Comparison of ENCODE assay signal across 8 cellular contexts in genomic region chr1:235067396-235068154, GRCh38.
A peak's percentile ranks its signal among the peaks of the same experiment; 100 is the strongest.
DNase-seq lines count a peak whose midpoint lies in the region; ATAC-seq and TF ChIP-seq lines count a peak whose summit lies in the region.

No MANE protein-coding gene starts in this region.

- no TSS peak for BruUV-seq in HCT116 (replicated peaks; lab: Mats Ljungman, UMichigan)

- H3K27ac ChIP-seq in HCT116 (ENCODE audit: low read depth, low read length) (peak overlapping the region; percentile 24; the same call in 1 of the 2 replicates), RWPE2 (ENCODE audit: poor library complexity, severe bottlenecking) (peak overlapping the region; percentile 94)

- H3K9ac ChIP-seq in HCT116 (ENCODE audit: low read length) = 0 out of 2 replicates have a peak overlapping the region, but pooled peaks have one; percentile 17

- H3K4me3 ChIP-seq in HCT116 (replicated peaks in 1 of 2; ENCODE audit: low read depth in 1 of 2, low read length in 2 of 2) (peak overlapping the region in 1 of 2 experiments; percentile 31; a peak in 2 of 4 replicates), RWPE2 (ENCODE audit: severe bottlenecking) (no peak overlapping the region), fibroblast of mammary gland (ENCODE audit: control insufficient read depth, low read depth, low read length) (no peak overlapping the region)

- ATAC-seq in HCT116 = peak; percentile 92
- ATAC-seq in RWPE2 (ENCODE audit: low read depth) = peak; percentile 87
- ATAC-seq in HG02970 (IDR thresholded peaks at IDR 0.05; ENCODE audit: low FRiP score, unreplicated experiment) = no peak
- ATAC-seq in HG03135 (IDR thresholded peaks at IDR 0.05; ENCODE audit: unreplicated experiment) = no peak

- no peak overlapping the region for H2AFZ ChIP-seq in HCT116 (ENCODE audit: low read depth, low read length, poor library complexity, severe bottlenecking)

- CTCF ChIA-PET in HCT116 (lab: Charles Lee) = interaction anchor here (1.2 kb wide), 1 partner anchor 16 kb away, joined by 3 read pairs; no protein-coding TSS in a partner anchor

- no peaks in the 10 kb centered on the region for H3K79me2 ChIP-seq in HCT116 (ENCODE audit: insufficient read depth, low read length)

- H3K27me3 ChIP-seq in HCT116 (ENCODE audit: insufficient read depth, low read length) (peaks cover 17% of the 10 kb centered on the region; the same call in 1 of the 2 replicates), RWPE2 (ENCODE audit: insufficient read depth, poor library complexity, severe bottlenecking) (no peaks in the 10 kb centered on the region)

- POLR2A ChIA-PET in HCT116 (lab: Charles Lee) = interaction anchor here (1.2 kb wide), 1 partner anchor 87 kb away, joined by 3 read pairs; no protein-coding TSS in a partner anchor

- H3K4me2 ChIP-seq in HCT116 (ENCODE audit: low read length) = peak overlapping the region; percentile 74

- H3K9me3 ChIP-seq in HCT116 (ENCODE audit: control insufficient read depth in 1 of 2, insufficient read depth in 1 of 2, low read depth in 1 of 2, low read length in 2 of 2) (no peaks in the 10 kb centered on the region), RWPE2 (ENCODE audit: severe bottlenecking) (no peaks in the 10 kb centered on the region)

- intact Hi-C loops in HCT116 (cut with micrococcal nuclease) = loop anchor here (5.0 to 10.0 kb wide), 2 partner anchors 50 to 193 kb away; no protein-coding TSS in a partner anchor

- TF ChIP-seq POLR2A in HCT116 (IDR thresholded peaks at IDR 0.05; ENCODE audit: borderline replicate concordance, extremely low read depth, insufficient read depth, insufficient read length) = no peak

- RAD21 ChIA-PET in HCT116 (lab: Charles Lee; ENCODE audit: low non-redundant PET in 1 of 2, low total read pairs in 2 of 2, uncharacterized antibody in 2 of 2, unreplicated experiment in 2 of 2) = interaction anchor here in 1 of 2 experiments (1.4 kb wide), 1 partner anchor 11 kb away, joined by 3 read pairs; no protein-coding TSS in a partner anchor

- H3K36me3 ChIP-seq in HCT116 (ENCODE audit: control insufficient read depth in 1 of 2, insufficient read depth in 2 of 2, low read length in 2 of 2) (no peaks in the 10 kb centered on the region), RWPE2 (ENCODE audit: low read depth) (no peaks in the 10 kb centered on the region)

- peak; percentile 96 for DNase-seq in AG08395 (ENCODE audit: low spot score)
- peak; percentile 94 for DNase-seq in HCT116 (ENCODE audit: low read depth, low spot score)
- DNase-seq in RWPE2 (ENCODE audit: low spot score) = peak; percentile 94
- DNase-seq in fibroblast of mammary gland (ENCODE audit: low read depth) = peak; percentile 100
- DNase-seq in nucleus accumbens (lab: John Stamatoyannopoulos, UW) = peak in 38 of 56 donors; percentile 6 to 81 (median 33)
- DNase-seq in activated CD4-positive, CD25-positive, alpha-beta regulatory T cell treated with anti-CD3 and anti-CD28 coated beads, Interleukin-2, amount 50 U/mL, for 72 hours = no peak

- peak; percentile 34 for TF ChIP-seq RAD21 in HCT116 (IDR thresholded peaks at IDR 0.05; ENCODE audit: low read depth)

- H3K9me2 ChIP-seq in HCT116 (ENCODE audit: insufficient read depth) = no peaks in the 10 kb centered on the region

- H4K20me1 ChIP-seq in HCT116 (ENCODE audit: insufficient read depth) = no peaks in the 10 kb centered on the region

- peaks cover 23 to 43% of the 10 kb centered on the region in 2 experiments for H3K4me1 ChIP-seq in HCT116 (ENCODE audit: control insufficient read depth in 1 of 2, insufficient read depth in 2 of 2, low read length in 2 of 2)
- H3K4me1 ChIP-seq in RWPE2 (ENCODE audit: insufficient read depth, poor library complexity, severe bottlenecking) = peaks cover 46% of the 10 kb centered on the region

- TF ChIP-seq CTCF in HCT116 (IDR thresholded peaks at IDR 0.05 in 2 of 3, conservative IDR thresholded peaks at IDR 0.05 in 1 of 3; ENCODE audit: borderline replicate concordance in 1 of 3, insufficient read depth in 1 of 3, low read depth in 2 of 3, low read length in 2 of 3) (no peak), RWPE2 (IDR thresholded peaks at IDR 0.05; ENCODE audit: poor library complexity, severe bottlenecking) (no peak), fibroblast of mammary gland (conservative IDR thresholded peaks at IDR 0.05; ENCODE audit: control insufficient read depth, insufficient read depth, low read depth, low read length) (no peak)

TF ChIP-seq in HCT116, 20 proteins besides CTCF, POLR2A, EP300 and RAD21:
- peak; percentile 82 for TF ChIP-seq MAX (IDR thresholded peaks at IDR 0.05)
- TF ChIP-seq ELF1 (IDR thresholded peaks at IDR 0.05; ENCODE audit: borderline replicate concordance, low read depth) = no peak
- no peak for TF ChIP-seq ATF3 (IDR thresholded peaks at IDR 0.05)
- TF ChIP-seq ZBTB33 (IDR thresholded peaks at IDR 0.05; ENCODE audit: extremely low read depth, insufficient replicate concordance, low read length) = peak; percentile 32
- peak; percentile 73 for TF ChIP-seq TCF7L2 (IDR thresholded peaks at IDR 0.05; ENCODE audit: borderline replicate concordance, extremely low read depth, insufficient read depth, insufficient read length)
- peak; percentile 89 for TF ChIP-seq JUND (IDR thresholded peaks at IDR 0.05)
- TF ChIP-seq SRF (IDR thresholded peaks at IDR 0.05; ENCODE audit: low read depth) = no peak
- TF ChIP-seq EZH2 (IDR thresholded peaks at IDR 0.05) = no peak
- TF ChIP-seq ZFX (IDR thresholded peaks at IDR 0.05) = no peak
- TF ChIP-seq SP1 (IDR thresholded peaks at IDR 0.05; ENCODE audit: low read depth) = peak; percentile 89
- peak; percentile 70; the same call in 1 of the 2 replicates for TF ChIP-seq FOSL1 (IDR thresholded peaks at IDR 0.05; ENCODE audit: low read depth)
- TF ChIP-seq EGR1 (IDR thresholded peaks at IDR 0.05; ENCODE audit: low read depth) = no peak
- no peak for TF ChIP-seq ZNF274 (IDR thresholded peaks at IDR 0.05; ENCODE audit: low read depth, low read length)
- no peak for TF ChIP-seq EZH2phosphoT487 (IDR thresholded peaks at IDR 0.05; ENCODE audit: borderline replicate concordance)
- TF ChIP-seq CBX3 (IDR thresholded peaks at IDR 0.05; ENCODE audit: low read depth) = peak; percentile 86
- no peak for TF ChIP-seq REST (IDR thresholded peaks at IDR 0.05; ENCODE audit: low read depth)
- peak; percentile 64; the same call in 1 of the 2 replicates for TF ChIP-seq CEBPB (IDR thresholded peaks at IDR 0.05; ENCODE audit: low read depth)
- no peak for TF ChIP-seq YY1 (IDR thresholded peaks at IDR 0.05; ENCODE audit: extremely low read depth, insufficient replicate concordance, low read depth, low read length)
- peak; percentile 75 for TF ChIP-seq SIN3A (IDR thresholded peaks at IDR 0.05; ENCODE audit: low read depth)
- TF ChIP-seq POLR2AphosphoS5 (IDR thresholded peaks at IDR 0.05; ENCODE audit: low read depth, low read length) = peak; percentile 62; the same call in 1 of the 2 replicates

Comparison
In these comparisons a context has a peak if more than half of its experiments do, and no peak if none do; other contexts are left out.
1. ATAC-seq: peak in HCT116 (single experiment) and RWPE2 (single experiment); none in HG02970 (single experiment) and HG03135 (single experiment).